In the genomic region with DNA sequence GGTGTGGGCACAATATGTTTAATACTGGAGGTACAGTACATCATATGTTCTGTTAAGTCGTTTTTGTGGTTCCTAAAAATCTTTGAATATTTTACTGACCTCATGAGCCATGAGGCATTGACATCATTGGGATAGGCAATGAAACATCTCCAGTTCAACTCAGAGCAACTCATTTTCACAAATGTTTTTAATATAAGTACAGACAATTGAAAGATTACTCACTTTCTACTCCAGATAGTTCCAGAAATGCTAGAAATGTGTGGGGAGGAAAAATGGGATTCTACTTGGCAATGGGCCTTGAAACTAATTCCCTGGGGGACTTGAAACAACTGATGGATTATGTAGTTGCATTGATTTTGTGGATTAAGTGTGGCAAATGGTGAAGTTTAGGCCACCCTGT, we compare ENCODE assay signal across 21 cellular contexts. TPM values are rescaled to one million over a fixed set of nuclear protein-coding genes. Genes with fewer than 3 reads are reported as not detected.
DNase-seq lines count a peak whose midpoint lies in the region; ATAC-seq and TF ChIP-seq lines count a peak whose summit lies in the region.
"Had no signal": no experiment of that assay in that cellular context is flagged by ENCODE, and none has a peak within 500 bp of the region (broad histone marks: within the 10 kb centered on the region; RNA-seq: fewer than 3 reads in every experiment).

No MANE protein-coding gene starts in this region.

- no peaks in the 10 kb centered on the region for H3F3A ChIP-seq in GM23248 (ENCODE audit: insufficient read depth)

- H4K20me1 ChIP-seq in GM23248 (ENCODE audit: insufficient read depth), result no peaks in the 10 kb centered on the region

- H2AFZ ChIP-seq in GM23248, result no peak overlapping the region

- no peaks in the 10 kb centered on the region for H3K4me1 Mint-ChIP-seq in activated CD4-positive, alpha-beta T cell treated with anti-CD3 and anti-CD28 coated beads, Interleukin-2, amount 10 ng/mL, durations not matched to agents 24 days and 14 days
- H3K4me1 Mint-ChIP-seq: CD4-positive, CD25-positive, alpha-beta regulatory T cell; IgD-negative memory B cell had no signal

- H3K4me3 ChIP-seq in AG10803 (ENCODE audit: low read length) (no peak overlapping the region), GM23248 (no peak overlapping the region), fibroblast of mammary gland (ENCODE audit: control insufficient read depth, low read depth, low read length) (no peak overlapping the region)
- H3K4me3 ChIP-seq: GM12878, HAP-1 had no signal

- H3K27me3 Mint-ChIP-seq in activated CD4-positive, alpha-beta T cell treated with anti-CD3 and anti-CD28 coated beads, Interleukin-2, amount 10 ng/mL, durations not matched to agents 24 days and 14 days, result no peaks in the 10 kb centered on the region
- H3K27me3 Mint-ChIP-seq: CD4-positive, CD25-positive, alpha-beta regulatory T cell; IgD-negative memory B cell had no signal

- WGBS in GM23248 (ENCODE audit: low coverage in 1 of 2, low lambda C conversion rate in 2 of 2, missing lambda C conversion rate in 2 of 2), 2 experiments, result 6 to 10% methylated on average over 1 of the region's 1 CpG

- DNase-seq in AG10803 (ENCODE audit: low read depth), result peak; percentile 77
- DNase-seq in GM23248, result peak; percentile 49
- DNase-seq in fibroblast of mammary gland (ENCODE audit: low read depth), result peak; percentile 76
- no peak for DNase-seq in DMS53 (lab: John Stamatoyannopoulos, UW)
- DNase-seq in activated CD4-positive, alpha-beta T cell treated with anti-CD3 and anti-CD28 coated beads, Interleukin-2, amount 10 ng/mL, durations not matched to agents 24 days and 14 days, result no peak
- DNase-seq: ACHN; BE2C; C1 segment of cervical spinal cord; Caco-2; CD4-positive, CD25-positive, alpha-beta regulatory T cell; DMS153; DMS79 treated with DMSO at 0.1 percent for 48 hours; GF-D8; Karpas-422; KBM-7 had no signal

- no peaks in the 10 kb centered on the region for H3K36me3 ChIP-seq in GM23248 (ENCODE audit: low read depth)
- H3K36me3 ChIP-seq: BE2C, HAP-1 had no signal

- H3K9me3 ChIP-seq in GM23248 (ENCODE audit: low read depth), result no peaks in the 10 kb centered on the region
- H3K9me3 ChIP-seq: BE2C, Caco-2, HAP-1 had no signal

- no peak overlapping the region for H3K27ac Mint-ChIP-seq in activated CD4-positive, alpha-beta T cell treated with anti-CD3 and anti-CD28 coated beads, Interleukin-2, amount 10 ng/mL, durations not matched to agents 24 days and 14 days
- H3K27ac Mint-ChIP-seq: CD4-positive, CD25-positive, alpha-beta regulatory T cell; IgD-negative memory B cell had no signal

- no peak overlapping the region for H3K27ac ChIP-seq in GM23248

- H3K36me3 Mint-ChIP-seq in activated CD4-positive, alpha-beta T cell treated with anti-CD3 and anti-CD28 coated beads, Interleukin-2, amount 10 ng/mL, durations not matched to agents 24 days and 14 days (ENCODE audit: low read depth), result no peaks in the 10 kb centered on the region
- H3K36me3 Mint-ChIP-seq: CD4-positive, CD25-positive, alpha-beta regulatory T cell; IgD-negative memory B cell had no signal

- no peaks in the 10 kb centered on the region for H3K27me3 ChIP-seq in GM23248 (replicated peaks; ENCODE audit: insufficient read depth)
- H3K27me3 ChIP-seq: BE2C had no signal

- no peak for TF ChIP-seq CTCF in AG10803 (conservative IDR thresholded peaks at IDR 0.05; ENCODE audit: low read length)
- TF ChIP-seq CTCF in fibroblast of mammary gland (conservative IDR thresholded peaks at IDR 0.05; ENCODE audit: control insufficient read depth, insufficient read depth, low read depth, low read length), result no peak

- in situ Hi-C loops in GM23248 (cut with MboI), result loop anchor here (10.0 kb wide), 1 partner anchor 138 kb away; no protein-coding TSS in a partner anchor

- ATAC-seq in GM19463 (IDR thresholded peaks at IDR 0.05; ENCODE audit: unreplicated experiment), result no peak
- ATAC-seq: GM12878, HepG2 had no signal

- no peaks in the 10 kb centered on the region for H3K9me3 Mint-ChIP-seq in activated CD4-positive, alpha-beta T cell treated with anti-CD3 and anti-CD28 coated beads, Interleukin-2, amount 10 ng/mL, durations not matched to agents 24 days and 14 days

- H3K4me2 ChIP-seq in GM23248 (ENCODE audit: unreplicated experiment), result no peak overlapping the region

- H3K4me3 Mint-ChIP-seq in activated CD4-positive, alpha-beta T cell treated with anti-CD3 and anti-CD28 coated beads, Interleukin-2, amount 10 ng/mL, durations not matched to agents 24 days and 14 days, result no peak overlapping the region
- H3K4me3 Mint-ChIP-seq: CD4-positive, CD25-positive, alpha-beta regulatory T cell; IgD-negative memory B cell had no signal

- intact Hi-C loops in activated CD4-positive, alpha-beta T cell treated with anti-CD3 and anti-CD28 coated beads, Interleukin-2, amount 10 ng/mL, durations not matched to agents 24 days and 14 days (cut with micrococcal nuclease), result no loop called here

- no peaks in the 10 kb centered on the region for H3K4me1 ChIP-seq in GM23248 (ENCODE audit: insufficient read depth)
- H3K4me1 ChIP-seq: BE2C, HAP-1 had no signal

- H3K79me2 ChIP-seq in GM23248 (ENCODE audit: insufficient read depth), result no peaks in the 10 kb centered on the region

- no peak overlapping the region for H3K9ac ChIP-seq in GM23248

- no peaks in the 10 kb centered on the region for H3K9me2 ChIP-seq in GM23248 (ENCODE audit: insufficient read depth)

RNA-seq across cellular contexts. Expression of a gene that starts 7.2 kb away (rescaled TPM):
- total RNA-seq in GM23248 (2014; rRNA removed; shearing (Covaris generic)), result not detected in 2 replicates
- not detected in 2 replicates for polyA plus RNA-seq in GM23248 (2016; fragmentation: Nextera tagmentation; extraction: Ambion mirVana)
- not detected in 2 replicates for total RNA-seq in activated CD4-positive, alpha-beta T cell treated with anti-CD3 and anti-CD28 coated beads, Interleukin-2, amount 10 ng/mL, durations not matched to agents 24 days and 14 days
- total RNA-seq: Caco-2, GM12878, H4 had no signal
- polyA plus RNA-seq: CD4-positive, CD25-positive, alpha-beta regulatory T cell; GM12878; IgD-negative memory B cell had no signal

Comparison
In these comparisons a context has a peak if more than half of its experiments do, and no peak if none do; other contexts are left out.
1. DNase-seq: peak in AG10803 (single experiment), GM23248 (single experiment) and fibroblast of mammary gland (single experiment); none in DMS53 (single experiment) and activated CD4-positive, alpha-beta T cell treated with anti-CD3 and anti-CD28 coated beads, Interleukin-2, amount 10 ng/mL, durations not matched to agents 24 days and 14 days (single experiment).